Comparison of ENCODE assay signal across 11 cellular contexts in genomic region chr6:35311390-35312075, GRCh38. TPM values are rescaled to one million over a fixed set of nuclear protein-coding genes. Genes with fewer than 3 reads are reported as not detected.
DNase-seq lines count a peak whose midpoint lies in the region; ATAC-seq and FAIRE-seq lines count a peak whose summit lies in the region.
"Had no signal": no experiment of that assay in that cellular context is flagged by ENCODE, and none has a peak within 500 bp of the region (broad histone marks: within the 10 kb centered on the region; RNA-seq: fewer than 3 reads in every experiment).

No MANE protein-coding gene starts in this region.

- peak overlapping the region; percentile 60 for H3K4me3 Mint-ChIP-seq in activated CD4-positive, alpha-beta T cell treated with anti-CD3 and anti-CD28 coated beads for 36 hours
- peak overlapping the region; percentile 46 to 77 for H3K4me3 Mint-ChIP-seq in stimulated activated naive B cell treated with anti-CD40 and anti-IgM and Interleukin-4, amounts not matched to agents 10 μg/mL and 1 μg/mL and 100 μg/mL, for 72 hours

- H3K36me3 Mint-ChIP-seq in activated CD4-positive, alpha-beta T cell treated with anti-CD3 and anti-CD28 coated beads for 36 hours (ENCODE audit: low read depth), result peaks cover 67% of the 10 kb centered on the region
- H3K36me3 Mint-ChIP-seq in stimulated activated naive B cell treated with anti-CD40 and anti-IgM and Interleukin-4, amounts not matched to agents 10 μg/mL and 1 μg/mL and 100 μg/mL, for 72 hours, result peaks cover 36 to 69% of the 10 kb centered on the region in 2 donors

- H3K9me3 Mint-ChIP-seq in activated CD4-positive, alpha-beta T cell treated with anti-CD3 and anti-CD28 coated beads for 36 hours (ENCODE audit: low read depth), result no peaks in the 10 kb centered on the region
- H3K9me3 Mint-ChIP-seq in stimulated activated naive B cell treated with anti-CD40 and anti-IgM and Interleukin-4, amounts not matched to agents 10 μg/mL and 1 μg/mL and 100 μg/mL, for 72 hours, result no peaks in the 10 kb centered on the region

- no peaks in the 10 kb centered on the region for H3K27me3 ChIP-seq in effector memory CD4-positive, alpha-beta T cell (replicated peaks; ENCODE audit: control insufficient read depth, insufficient read depth, low read length, poor library complexity, severe bottlenecking)

- no peak for FAIRE-seq in frontal cortex (lab: Jason Lieb, UNC)

- CTCF ChIA-PET in activated CD4-positive, alpha-beta T cell treated with anti-CD3 and anti-CD28 coated beads for 36 hours (lab: Charles Lee), result interaction anchor here (0.8 to 3.2 kb wide), 8 partner anchors 9 to 789 kb away, joined by 3 to 18 read pairs (median 8); no protein-coding TSS in a partner anchor

- peak overlapping the region; percentile 83 for H3K27ac ChIP-seq in effector memory CD4-positive, alpha-beta T cell (ENCODE audit: insufficient read depth, low read length, poor library complexity, severe bottlenecking)

- peak overlapping the region; percentile 48 for H3K4me3 ChIP-seq in Jurkat, Clone E6-1 (ENCODE audit: low read length)
- H3K4me3 ChIP-seq in effector memory CD4-positive, alpha-beta T cell (ENCODE audit: insufficient read depth, low read depth, low read length, poor library complexity, severe bottlenecking), result peak overlapping the region; percentile 54

- no peaks in the 10 kb centered on the region for H3K9me3 ChIP-seq in effector memory CD4-positive, alpha-beta T cell (ENCODE audit: control insufficient read depth, low read length)

- H3K4me1 Mint-ChIP-seq in activated CD4-positive, alpha-beta T cell treated with anti-CD3 and anti-CD28 coated beads for 36 hours, result peaks cover 89% of the 10 kb centered on the region
- H3K4me1 Mint-ChIP-seq in stimulated activated naive B cell treated with anti-CD40 and anti-IgM and Interleukin-4, amounts not matched to agents 10 μg/mL and 1 μg/mL and 100 μg/mL, for 72 hours, result peaks cover 51 to 75% of the 10 kb centered on the region in 2 donors

- peak; percentile 74 for ATAC-seq in activated CD4-positive, alpha-beta T cell treated with anti-CD3 and anti-CD28 coated beads for 36 hours
- ATAC-seq in stimulated activated naive B cell treated with anti-CD40 and anti-IgM and Interleukin-4, amounts not matched to agents 10 μg/mL and 1 μg/mL and 100 μg/mL, for 72 hours (replicated peaks), result peak; percentile 67 to 74
- ATAC-seq in HG02588 (IDR thresholded peaks at IDR 0.05; ENCODE audit: unreplicated experiment), result no peak

- peak; percentile 86 for DNase-seq in Jurkat, Clone E6-1 (ENCODE audit: low read depth, low spot score)
- peak; percentile 69 for DNase-seq in activated CD4-positive, alpha-beta T cell treated with anti-CD3 and anti-CD28 coated beads for 36 hours
- DNase-seq in effector memory CD4-positive, alpha-beta T cell, result peak in 2 of 3 donors; percentile 41 to 50
- no peak for DNase-seq in stimulated activated naive B cell treated with anti-CD40 and anti-IgM and Interleukin-4, amounts not matched to agents 10 μg/mL and 1 μg/mL and 100 μg/mL, for 72 hours
- DNase-seq in G401 (ENCODE audit: low spot score) (no peak), HCEC 1CT (no peak), frontal cortex (ENCODE audit: low spot score in 2 of 2) (no peak)
- DNase-seq: erythroblast, mesenchymal stem cell, NCI-H1105 had no signal

- H3K27ac Mint-ChIP-seq in activated CD4-positive, alpha-beta T cell treated with anti-CD3 and anti-CD28 coated beads for 36 hours, result peak overlapping the region; percentile 96
- peak overlapping the region; percentile 96 for H3K27ac Mint-ChIP-seq in stimulated activated naive B cell treated with anti-CD40 and anti-IgM and Interleukin-4, amounts not matched to agents 10 μg/mL and 1 μg/mL and 100 μg/mL, for 72 hours

- H3K36me3 ChIP-seq in effector memory CD4-positive, alpha-beta T cell (ENCODE audit: control insufficient read depth, insufficient read depth, low read length), result peaks cover 18% of the 10 kb centered on the region

- H3K27me3 Mint-ChIP-seq in activated CD4-positive, alpha-beta T cell treated with anti-CD3 and anti-CD28 coated beads for 36 hours, result no peaks in the 10 kb centered on the region
- H3K27me3 Mint-ChIP-seq in stimulated activated naive B cell treated with anti-CD40 and anti-IgM and Interleukin-4, amounts not matched to agents 10 μg/mL and 1 μg/mL and 100 μg/mL, for 72 hours, result no peaks in the 10 kb centered on the region

- peaks cover 70% of the 10 kb centered on the region for H3K4me1 ChIP-seq in effector memory CD4-positive, alpha-beta T cell (ENCODE audit: control insufficient read depth, insufficient read depth, low read length, poor library complexity, severe bottlenecking)

- POLR2A ChIA-PET in activated CD4-positive, alpha-beta T cell treated with anti-CD3 and anti-CD28 coated beads for 36 hours (lab: Charles Lee), result interaction anchor here (1.2 to 1.8 kb wide), 2 partner anchors 9 to 10 kb away, joined by 4 to 5 read pairs; no protein-coding TSS in a partner anchor

- in situ Hi-C loops in G401 (cut with HindIII; ENCODE audit: low sequenced_read_pairs), result no loop called here

- intact Hi-C loops in activated CD4-positive, alpha-beta T cell treated with anti-CD3 and anti-CD28 coated beads for 36 hours (cut with DNase I, micrococcal nuclease), result loop anchor here in 1 of 2 experiments (1.0 kb wide), 1 partner anchor 8 kb away; no protein-coding TSS in a partner anchor

RNA-seq across cellular contexts. Expression of gene DEF6, which starts 13.9 kb away (rescaled TPM):
- polyA plus RNA-seq in Jurkat, Clone E6-1 (2012; ENCODE audit: insufficient read depth, insufficient read length), result 104 TPM
- total RNA-seq in activated CD4-positive, alpha-beta T cell treated with anti-CD3 and anti-CD28 coated beads for 36 hours, result 10 to 100 TPM; 74.1 to 86.6 TPM
- 11.3 and 12.6 TPM in 2 replicates for total RNA-seq in G401 (2014; rRNA removed; shearing (Covaris generic))
- 2.4 TPM for total RNA-seq in frontal cortex

RNA-seq across cellular contexts. Expression of gene PPARD, which starts 30.8 kb away (rescaled TPM):
- 8.4 TPM for polyA plus RNA-seq in Jurkat, Clone E6-1 (2012; ENCODE audit: insufficient read depth, insufficient read length)
- 10 to 100 TPM; 16.5 to 19.2 TPM for total RNA-seq in activated CD4-positive, alpha-beta T cell treated with anti-CD3 and anti-CD28 coated beads for 36 hours
- total RNA-seq in G401 (2014; rRNA removed; shearing (Covaris generic)), result 2.8 and 4.2 TPM in 2 replicates
- total RNA-seq in frontal cortex, result 1.6 TPM

RNA-seq across cellular contexts. Expression of gene ZNF76, which starts 52.0 kb away (rescaled TPM):
- polyA plus RNA-seq in Jurkat, Clone E6-1 (2012; ENCODE audit: insufficient read depth, insufficient read length), result 53.9 TPM
- 10 to 100 TPM; 35.2 to 40.1 TPM for total RNA-seq in activated CD4-positive, alpha-beta T cell treated with anti-CD3 and anti-CD28 coated beads for 36 hours
- total RNA-seq in G401 (2014; rRNA removed; shearing (Covaris generic)), result 18.6 and 26.0 TPM in 2 replicates
- total RNA-seq in frontal cortex, result 11.0 TPM

Comparison
In these comparisons a context has a peak if more than half of its experiments do, and no peak if none do; other contexts are left out.
1. DNase-seq: peak in Jurkat, Clone E6-1 (single experiment), activated CD4-positive, alpha-beta T cell treated with anti-CD3 and anti-CD28 coated beads for 36 hours (single experiment) and effector memory CD4-positive, alpha-beta T cell (2 of 3); none in stimulated activated naive B cell treated with anti-CD40 and anti-IgM and Interleukin-4, amounts not matched to agents 10 μg/mL and 1 μg/mL and 100 μg/mL, for 72 hours (single experiment), G401 (single experiment), HCEC 1CT (single experiment) and frontal cortex (0 of 2).